In the genomic region with DNA sequence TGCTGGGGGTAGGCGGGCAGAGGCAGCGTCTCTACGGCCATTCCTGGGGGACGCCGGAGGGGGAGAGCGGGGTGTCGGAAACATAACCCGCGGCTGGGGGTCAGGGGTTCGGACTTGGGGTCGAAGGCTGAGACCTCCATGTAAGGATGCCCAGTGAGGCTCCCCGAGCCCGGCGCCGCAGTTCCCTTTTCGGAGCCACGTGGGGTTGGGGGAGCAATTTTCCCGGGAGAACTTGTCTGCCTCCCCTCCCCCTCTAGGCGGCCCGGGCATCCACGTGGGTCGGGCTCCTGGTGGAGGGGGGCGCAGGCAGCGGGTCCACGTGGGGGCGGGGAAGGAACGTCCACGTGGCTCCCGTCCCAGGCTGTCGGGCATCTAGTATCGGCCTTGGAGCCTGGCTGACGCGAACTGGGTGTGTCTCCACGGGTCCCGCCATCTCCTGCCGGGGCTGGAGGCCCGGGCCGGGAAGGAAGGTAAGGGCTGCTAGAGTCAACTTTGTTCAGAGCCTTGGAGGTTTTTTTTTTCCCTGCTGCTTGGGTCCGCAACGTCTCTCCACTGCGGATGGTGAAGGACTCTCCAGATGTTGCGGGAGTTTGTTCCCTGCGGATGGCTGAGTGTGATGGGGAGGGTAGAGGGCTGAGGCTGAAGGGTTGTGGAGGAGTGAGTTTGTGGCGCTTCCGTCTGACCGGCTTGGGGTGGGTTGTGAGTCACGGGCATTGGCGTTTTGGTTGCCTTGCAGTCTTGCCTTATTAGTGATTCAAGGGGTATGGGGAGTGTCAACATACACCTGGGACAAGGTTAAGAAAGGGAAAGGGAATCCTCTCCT, we compare ENCODE assay signal across 8 cellular contexts. TPM values are rescaled to one million over a fixed set of nuclear protein-coding genes. Genes with fewer than 3 reads are reported as not detected.
DNase-seq lines count a peak whose midpoint lies in the region; ATAC-seq and TF ChIP-seq lines count a peak whose summit lies in the region.

No MANE protein-coding gene starts in this region.

- POLR2A ChIA-PET in CD8-positive, alpha-beta memory T cell (lab: Charles Lee), result interaction anchor here (1.7 kb wide), 1 partner anchor 18 kb away, joined by 6 read pairs; a partner anchor contains a TSS

- intact Hi-C loops in stomach (cut with DNase I; ENCODE audit: low total_unique reads), result no loop called here

- TF ChIP-seq EP300 in stomach (IDR thresholded peaks at IDR 0.05), result no peak

- no peaks in the 10 kb centered on the region for H3K27me3 Mint-ChIP-seq in CD8-positive, alpha-beta memory T cell
- H3K27me3 Mint-ChIP-seq in activated T-helper 17 cell treated with anti-CD3 and anti-CD28 coated beads, Interleukin-2, amount 50 U/mL, for 72 hours, result no peaks in the 10 kb centered on the region
- no peaks in the 10 kb centered on the region for H3K27me3 Mint-ChIP-seq in natural killer cell treated with Interleukin-12 subunit alpha and Interleukin-12 subunit beta and Interleukin-15 and Interleukin-18, amount 100 ng/mL, for 72 hours

- no peaks in the 10 kb centered on the region for H3K27me3 ChIP-seq in CD8-positive, alpha-beta memory T cell (ENCODE audit: insufficient read depth, low read length, poor library complexity, severe bottlenecking)
- H3K27me3 ChIP-seq in OCI-LY1 (ENCODE audit: insufficient read depth, low read length), result no peaks in the 10 kb centered on the region
- H3K27me3 ChIP-seq in stomach, result no peaks in the 10 kb centered on the region

- no peaks in the 10 kb centered on the region for H3K9me3 Mint-ChIP-seq in CD8-positive, alpha-beta memory T cell
- H3K9me3 Mint-ChIP-seq in activated T-helper 17 cell treated with anti-CD3 and anti-CD28 coated beads, Interleukin-2, amount 50 U/mL, for 72 hours, result no peaks in the 10 kb centered on the region
- H3K9me3 Mint-ChIP-seq in natural killer cell treated with Interleukin-12 subunit alpha and Interleukin-12 subunit beta and Interleukin-15 and Interleukin-18, amount 100 ng/mL, for 72 hours, result no peaks in the 10 kb centered on the region

- peaks cover 30% of the 10 kb centered on the region for H3K4me1 ChIP-seq in CD8-positive, alpha-beta memory T cell (ENCODE audit: insufficient read depth, low read length)
- H3K4me1 ChIP-seq in OCI-LY1 (ENCODE audit: insufficient read depth, low read length, severe bottlenecking) (peaks cover 28% of the 10 kb centered on the region), stomach (peaks cover 16 to 45% (median 34%) of the 10 kb centered on the region in 4 donors)

- H4K20me1 ChIP-seq in OCI-LY1 (ENCODE audit: insufficient read depth, low read length), result no peaks in the 10 kb centered on the region

- H3K9ac ChIP-seq in OCI-LY1 (ENCODE audit: low read length), result peak overlapping the region; percentile 82

- TF ChIP-seq CTCF in HFF-Myc (IDR thresholded peaks at IDR 0.05; ENCODE audit: low read depth, low read length, missing control alignments) (no peak), OCI-LY1 (IDR thresholded peaks at IDR 0.05; ENCODE audit: low read length) (no peak), fibroblast of villous mesenchyme (IDR thresholded peaks at IDR 0.05; ENCODE audit: insufficient read depth, low read depth, low read length) (no peak), stomach (IDR thresholded peaks at IDR 0.05) (no peak)

- no peaks in the 10 kb centered on the region for H3K9me2 ChIP-seq in OCI-LY1 (ENCODE audit: low read depth, low read length)

- peak in 4 of 5 donors; percentile 9 to 53 (median 36) for DNase-seq in CD8-positive, alpha-beta memory T cell
- no peak for DNase-seq in HFF-Myc (ENCODE audit: extremely low read depth, low read depth)
- peak; percentile 79 for DNase-seq in fibroblast of villous mesenchyme (ENCODE audit: low read depth)
- DNase-seq in natural killer cell treated with Interleukin-12 subunit alpha and Interleukin-12 subunit beta and Interleukin-15 and Interleukin-18, amount 100 ng/mL, for 72 hours (ENCODE audit: low spot score), result peak; percentile 74
- DNase-seq in stomach, result peak; percentile 63
- no peak for DNase-seq in OCI-M2 (lab: John Stamatoyannopoulos, UW; ENCODE audit: unreplicated experiment)

- peaks cover 0 to 25% (median 0%) of the 10 kb centered on the region in 3 donors for H3K36me3 Mint-ChIP-seq in CD8-positive, alpha-beta memory T cell
- peaks cover 56% of the 10 kb centered on the region for H3K36me3 Mint-ChIP-seq in activated T-helper 17 cell treated with anti-CD3 and anti-CD28 coated beads, Interleukin-2, amount 50 U/mL, for 72 hours (ENCODE audit: low read depth)
- peaks cover 18% of the 10 kb centered on the region for H3K36me3 Mint-ChIP-seq in natural killer cell treated with Interleukin-12 subunit alpha and Interleukin-12 subunit beta and Interleukin-15 and Interleukin-18, amount 100 ng/mL, for 72 hours

- peaks cover 38 to 50% (median 40%) of the 10 kb centered on the region in 3 donors for H3K4me1 Mint-ChIP-seq in CD8-positive, alpha-beta memory T cell
- H3K4me1 Mint-ChIP-seq in activated T-helper 17 cell treated with anti-CD3 and anti-CD28 coated beads, Interleukin-2, amount 50 U/mL, for 72 hours, result peaks cover 32% of the 10 kb centered on the region
- peaks cover 29 to 41% of the 10 kb centered on the region in 2 donors for H3K4me1 Mint-ChIP-seq in natural killer cell treated with Interleukin-12 subunit alpha and Interleukin-12 subunit beta and Interleukin-15 and Interleukin-18, amount 100 ng/mL, for 72 hours (ENCODE audit: low read depth in 2 of 2)

- H3K27ac ChIP-seq in CD8-positive, alpha-beta memory T cell (ENCODE audit: low read depth, low read length), result peak overlapping the region; percentile 75
- peak overlapping the region; percentile 38 for H3K27ac ChIP-seq in OCI-LY1 (ENCODE audit: low read depth, low read length, poor library complexity, severe bottlenecking)
- peak overlapping the region; percentile 90 to 97 (median 95) for H3K27ac ChIP-seq in stomach

- H3F3A ChIP-seq in OCI-LY1 (ENCODE audit: insufficient read depth, low read length), result no peaks in the 10 kb centered on the region

- H3K4me3 ChIP-seq in CD8-positive, alpha-beta memory T cell (ENCODE audit: low read length), result peak overlapping the region; percentile 91
- peak overlapping the region; percentile 70 for H3K4me3 ChIP-seq in HFF-Myc (replicated peaks; ENCODE audit: low read depth, low read length)
- peak overlapping the region; percentile 91 for H3K4me3 ChIP-seq in OCI-LY1 (ENCODE audit: low read depth, low read length, poor library complexity, severe bottlenecking)
- H3K4me3 ChIP-seq in fibroblast of villous mesenchyme (ENCODE audit: low read depth, low read length), result peak overlapping the region; percentile 78
- H3K4me3 ChIP-seq in stomach, result peak overlapping the region; percentile 94 to 100 (median 97)

- H3K4me2 ChIP-seq in OCI-LY1 (ENCODE audit: low read length), result peak overlapping the region; percentile 99

- ATAC-seq in activated T-helper 17 cell treated with anti-CD3 and anti-CD28 coated beads, Interleukin-2, amount 50 U/mL, for 72 hours (replicated peaks), result peak; percentile 46
- ATAC-seq in natural killer cell treated with Interleukin-12 subunit alpha and Interleukin-12 subunit beta and Interleukin-15 and Interleukin-18, amount 100 ng/mL, for 72 hours, result peak; percentile 28 to 53

- peaks cover 11% of the 10 kb centered on the region for H3K36me3 ChIP-seq in CD8-positive, alpha-beta memory T cell (ENCODE audit: insufficient read depth, low read length)
- H3K36me3 ChIP-seq in OCI-LY1 (ENCODE audit: insufficient read depth, low read length) (peaks cover 13% of the 10 kb centered on the region), stomach (peaks cover 10 to 13% (median 12%) of the 10 kb centered on the region in 4 donors)

- H3K9me3 ChIP-seq in CD8-positive, alpha-beta memory T cell (ENCODE audit: low read length), result no peaks in the 10 kb centered on the region
- no peaks in the 10 kb centered on the region for H3K9me3 ChIP-seq in OCI-LY1 (ENCODE audit: low read length)
- no peaks in the 10 kb centered on the region for H3K9me3 ChIP-seq in stomach

- H3K4me3 Mint-ChIP-seq in CD8-positive, alpha-beta memory T cell, result peak overlapping the region; percentile 92 to 100 (median 98)
- H3K4me3 Mint-ChIP-seq in activated T-helper 17 cell treated with anti-CD3 and anti-CD28 coated beads, Interleukin-2, amount 50 U/mL, for 72 hours, result peak overlapping the region; percentile 98
- peak overlapping the region; percentile 98 for H3K4me3 Mint-ChIP-seq in natural killer cell treated with Interleukin-12 subunit alpha and Interleukin-12 subunit beta and Interleukin-15 and Interleukin-18, amount 100 ng/mL, for 72 hours

- H3K27ac Mint-ChIP-seq in CD8-positive, alpha-beta memory T cell, result peak overlapping the region; percentile 89 to 99 (median 96)
- H3K27ac Mint-ChIP-seq in activated T-helper 17 cell treated with anti-CD3 and anti-CD28 coated beads, Interleukin-2, amount 50 U/mL, for 72 hours, result peak overlapping the region; percentile 96
- peak overlapping the region; percentile 95 to 97 for H3K27ac Mint-ChIP-seq in natural killer cell treated with Interleukin-12 subunit alpha and Interleukin-12 subunit beta and Interleukin-15 and Interleukin-18, amount 100 ng/mL, for 72 hours

- H3K79me2 ChIP-seq in OCI-LY1 (ENCODE audit: insufficient read depth, low read length), result peaks cover 40% of the 10 kb centered on the region

- no peak for TF ChIP-seq POLR2A in stomach (IDR thresholded peaks at IDR 0.05)

- 0 to 1% (median 0%) methylated on average over 18 to 48 of the region's 48 CpGs for WGBS in stomach, 5 donors

- no peak overlapping the region for H2AFZ ChIP-seq in OCI-LY1 (ENCODE audit: low read length)

- CTCF ChIA-PET in CD8-positive, alpha-beta memory T cell (lab: Charles Lee), result no interaction called here

RNA-seq across cellular contexts. Expression of a gene that starts 0.7 kb away (rescaled TPM):
- total RNA-seq in CD8-positive, alpha-beta memory T cell, result 100 to 1,000 TPM; 105 to 106 TPM
- polyA plus RNA-seq in CD8-positive, alpha-beta memory T cell, result 20.7 TPM
- total RNA-seq in activated T-helper 17 cell treated with anti-CD3 and anti-CD28 coated beads, Interleukin-2, amount 50 U/mL, for 72 hours, result 10 to 100 TPM; 34.5 to 71.3 TPM
- 23.5 and 28.5 TPM in 2 replicates for total RNA-seq in fibroblast of villous mesenchyme
- total RNA-seq in natural killer cell treated with Interleukin-12 subunit alpha and Interleukin-12 subunit beta and Interleukin-15 and Interleukin-18, amount 100 ng/mL, for 72 hours, result 100 to 1,000 TPM in 1 of 2 donors, 10 to 100 TPM in 1; 56.3 to 134 TPM
- total RNA-seq in stomach, result 10 to 100 TPM; 11.7 to 37.3 (median 17.9) TPM
- 10 to 100 TPM; 10.4 to 15.8 (median 13.0) TPM for polyA plus RNA-seq in stomach

RNA-seq across cellular contexts. Expression of a gene that starts 13.4 kb away (rescaled TPM):
- total RNA-seq in CD8-positive, alpha-beta memory T cell, result 10 to 100 TPM; 64.3 to 64.8 TPM
- polyA plus RNA-seq in CD8-positive, alpha-beta memory T cell, result 36.0 TPM
- 10 to 100 TPM; 93.6 to 99.1 TPM for total RNA-seq in activated T-helper 17 cell treated with anti-CD3 and anti-CD28 coated beads, Interleukin-2, amount 50 U/mL, for 72 hours
- total RNA-seq in fibroblast of villous mesenchyme (53.8 and 56.1 TPM in 2 replicates), stomach (10 to 100 TPM; 24.2 to 43.7 (median 34.4) TPM)
- 10 to 100 TPM; 61.8 to 87.9 TPM for total RNA-seq in natural killer cell treated with Interleukin-12 subunit alpha and Interleukin-12 subunit beta and Interleukin-15 and Interleukin-18, amount 100 ng/mL, for 72 hours
- polyA plus RNA-seq in stomach, result 10 to 100 TPM; 20.4 to 28.3 (median 22.3) TPM

RNA-seq across cellular contexts. Expression of a gene that starts 18.6 kb away (rescaled TPM):
- total RNA-seq in CD8-positive, alpha-beta memory T cell, result 100 to 1,000 TPM; 304 to 330 TPM
- 76.6 TPM for polyA plus RNA-seq in CD8-positive, alpha-beta memory T cell
- 100 to 1,000 TPM in 1 of 2 donors, 10 to 100 TPM in 1; 76.9 to 168 TPM for total RNA-seq in activated T-helper 17 cell treated with anti-CD3 and anti-CD28 coated beads, Interleukin-2, amount 50 U/mL, for 72 hours
- 22.2 and 30.7 TPM in 2 replicates for total RNA-seq in fibroblast of villous mesenchyme
- total RNA-seq in natural killer cell treated with Interleukin-12 subunit alpha and Interleukin-12 subunit beta and Interleukin-15 and Interleukin-18, amount 100 ng/mL, for 72 hours, result 100 to 1,000 TPM in 1 of 2 donors, 10 to 100 TPM in 1; 98.9 to 172 TPM
- 10 to 100 TPM in 4 of 5 donors, 1 to 10 TPM in 1; 9.8 to 73.7 (median 55.6) TPM for total RNA-seq in stomach
- polyA plus RNA-seq in stomach, result 10 to 100 TPM; 21.2 to 35.1 (median 27.5) TPM

Comparison
In these comparisons a context has a peak if more than half of its experiments do, and no peak if none do; other contexts are left out.
1. DNase-seq: peak in CD8-positive, alpha-beta memory T cell (4 of 5), fibroblast of villous mesenchyme (single experiment), natural killer cell treated with Interleukin-12 subunit alpha and Interleukin-12 subunit beta and Interleukin-15 and Interleukin-18, amount 100 ng/mL, for 72 hours (single experiment) and stomach (single experiment); none in HFF-Myc (single experiment) and OCI-M2 (single experiment).
2. H3K27ac ChIP-seq: peak in every context shown above with its lines; median percentile 95 in stomach; 75 in CD8-positive, alpha-beta memory T cell; 38 in OCI-LY1.
3. Peak in every context shown above with its lines, with median percentiles within 50 percentile points of each other: H3K4me3 ChIP-seq, H3K27ac Mint-ChIP-seq and H3K4me3 Mint-ChIP-seq.